Comparison of ENCODE assay signal across 1 cellular context in genomic region chr5:172445866-172446265, GRCh38.
TF ChIP-seq lines count a peak whose summit lies in the region.

No MANE protein-coding gene starts in this region.

TF ChIP-seq in endothelial cell of umbilical vein, 7 proteins besides CTCF, POLR2A, EP300 and RAD21:
- TF ChIP-seq POLR2AphosphoS5 (IDR thresholded peaks at IDR 0.05; ENCODE audit: insufficient read depth, low read depth, low read length) (no peak), GATA2 (IDR thresholded peaks at IDR 0.05; ENCODE audit: insufficient read depth, insufficient read length, low read depth, low read length) (no peak), JUN (IDR thresholded peaks at IDR 0.05; ENCODE audit: borderline replicate concordance, insufficient read depth, insufficient read length, low read depth) (no peak), FOS (IDR thresholded peaks at IDR 0.05; ENCODE audit: borderline replicate concordance, insufficient read depth, low read length) (no peak), EZH2 (IDR thresholded peaks at IDR 0.05; ENCODE audit: borderline replicate concordance, low read depth, low read length, severe bottlenecking) (no peak)
- TF ChIP-seq, protein P1, sequence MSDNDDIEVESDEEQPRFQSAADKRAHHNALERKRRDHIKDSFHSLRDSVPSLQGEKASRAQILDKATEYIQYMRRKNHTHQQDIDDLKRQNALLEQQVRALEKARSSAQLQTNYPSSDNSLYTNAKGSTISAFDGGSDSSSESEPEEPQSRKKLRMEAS (IDR thresholded peaks at IDR 0.05; ENCODE audit: insufficient read depth, insufficient read length): no peak
